16 cellular contexts compared by ENCODE assay signal in genomic region chr20:8148501-8148900, GRCh38.
"Had no signal": no experiment of that assay in that cellular context is flagged by ENCODE, and none has a peak within 500 bp of the region (broad histone marks: within the 10 kb centered on the region; RNA-seq: fewer than 3 reads in every experiment).

No MANE protein-coding gene starts in this region.

- H3K36me3 Mint-ChIP-seq: activated CD4-positive, alpha-beta memory T cell treated with anti-CD3 and anti-CD28 coated beads for 36 hours; stimulated activated effector memory CD8-positive, alpha-beta T cell treated with anti-CD3 and anti-CD28 coated beads, Interleukin-12 subunit alpha, Interleukin-12 subunit beta, amount 100 ng/mL, for 72 hours had no signal

- ATAC-seq: activated CD4-positive, alpha-beta T cell treated with anti-CD3 and anti-CD28 coated beads for 36 hours; gastroesophageal sphincter; heart right ventricle; left cardiac atrium; lower lobe of right lung; stimulated activated effector memory CD8-positive, alpha-beta T cell treated with anti-CD3 and anti-CD28 coated beads, Interleukin-12 subunit alpha, Interleukin-12 subunit beta, amount 100 ng/mL, for 72 hours had no signal

- H3K9me3 ChIP-seq: colonic mucosa, gastroesophageal sphincter, heart right ventricle, lower lobe of right lung, pancreas, thyroid gland had no signal

- H3K27me3 ChIP-seq: colonic mucosa, gastroesophageal sphincter, heart right ventricle, pancreas, thyroid gland had no signal

- H3K4me3 ChIP-seq: colonic mucosa, gastroesophageal sphincter, heart right ventricle, lower lobe of right lung, thyroid gland had no signal

- H3K36me3 ChIP-seq: colonic mucosa, heart right ventricle, lower lobe of right lung, pancreas, thyroid gland had no signal

- H3K27me3 Mint-ChIP-seq: activated CD4-positive, alpha-beta memory T cell treated with anti-CD3 and anti-CD28 coated beads for 36 hours; activated CD4-positive, alpha-beta T cell treated with anti-CD3 and anti-CD28 coated beads for 36 hours; activated T-cell treated with anti-CD3 and anti-CD28 coated beads, Interleukin-2, amount 50 U/mL, for 24 hours had no signal

- H3K27ac ChIP-seq: colonic mucosa, lower lobe of right lung, pancreas, thyroid gland had no signal

- H3K4me1 ChIP-seq: colonic mucosa had no signal

- H3K9me3 Mint-ChIP-seq: activated CD4-positive, alpha-beta memory T cell treated with anti-CD3 and anti-CD28 coated beads for 36 hours; activated T-cell treated with anti-CD3 and anti-CD28 coated beads, Interleukin-2, amount 50 U/mL, for 24 hours; stimulated activated effector memory CD8-positive, alpha-beta T cell treated with anti-CD3 and anti-CD28 coated beads, Interleukin-12 subunit alpha, Interleukin-12 subunit beta, amount 100 ng/mL, for 72 hours; T-helper 1 cell treated with Interleukin-12 subunit alpha and Interleukin-12 subunit beta and Interleukin-4 antibody, amounts not matched to agents 30 μg/mL and 1 μg/mL, for 36 hours had no signal

- H3K27ac Mint-ChIP-seq: activated CD4-positive, alpha-beta memory T cell treated with anti-CD3 and anti-CD28 coated beads for 36 hours; activated CD4-positive, alpha-beta T cell treated with anti-CD3 and anti-CD28 coated beads for 36 hours; activated T-cell treated with anti-CD3 and anti-CD28 coated beads, Interleukin-2, amount 50 U/mL, for 24 hours; stimulated activated effector memory CD8-positive, alpha-beta T cell treated with anti-CD3 and anti-CD28 coated beads, Interleukin-12 subunit alpha, Interleukin-12 subunit beta, amount 100 ng/mL, for 72 hours; T-helper 1 cell treated with Interleukin-12 subunit alpha and Interleukin-12 subunit beta and Interleukin-4 antibody, amounts not matched to agents 30 μg/mL and 1 μg/mL, for 36 hours had no signal

- DNase-seq: activated CD4-positive, alpha-beta memory T cell treated with anti-CD3 and anti-CD28 coated beads for 36 hours; activated CD4-positive, alpha-beta T cell treated with anti-CD3 and anti-CD28 coated beads for 36 hours; activated effector memory CD4-positive, alpha-beta T cell treated with Interleukin-2 at 50 U/mL for 16 hours; activated naive CD4-positive, alpha-beta T cell treated with anti-CD3 and anti-CD28 coated beads, Interleukin-2, amount 50 U/mL, for 16 hours; activated T-cell treated with anti-CD3 and anti-CD28 coated beads, Interleukin-2, amount 50 U/mL, for 24 hours; caudate nucleus; colonic mucosa; effector CD4-positive, alpha-beta T cell; heart right ventricle; left cardiac atrium; lower lobe of right lung; pancreas; thyroid gland had no signal

- H3K4me3 Mint-ChIP-seq: activated CD4-positive, alpha-beta memory T cell treated with anti-CD3 and anti-CD28 coated beads for 36 hours; activated CD4-positive, alpha-beta T cell treated with anti-CD3 and anti-CD28 coated beads for 36 hours; activated T-cell treated with anti-CD3 and anti-CD28 coated beads, Interleukin-2, amount 50 U/mL, for 24 hours; stimulated activated effector memory CD8-positive, alpha-beta T cell treated with anti-CD3 and anti-CD28 coated beads, Interleukin-12 subunit alpha, Interleukin-12 subunit beta, amount 100 ng/mL, for 72 hours; T-helper 1 cell treated with Interleukin-12 subunit alpha and Interleukin-12 subunit beta and Interleukin-4 antibody, amounts not matched to agents 30 μg/mL and 1 μg/mL, for 36 hours had no signal
